8 cellular contexts compared by ENCODE assay signal in genomic region chr9:99221623-99222415, GRCh38. TPM values are rescaled to one million over a fixed set of nuclear protein-coding genes. Genes with fewer than 3 reads are reported as not detected.
DNase-seq lines count a peak whose midpoint lies in the region; ATAC-seq and TF ChIP-seq lines count a peak whose summit lies in the region.

ALG2 (minus strand) TSS chr9:99221942; CDS start chr9:99221894, 48 bp downstream.
SEC61B (plus strand) TSS chr9:99222282; CDS start chr9:99222364, 82 bp downstream.

- H3K4me3 Mint-ChIP-seq in activated CD4-positive, alpha-beta memory T cell treated with anti-CD3 and anti-CD28 coated beads, Interleukin-2, amount 10 ng/mL, durations not matched to agents 7 days and 5 days = peak within 1 kb of the TSS; percentile 98

- CTCF ChIA-PET in activated CD4-positive, alpha-beta memory T cell treated with anti-CD3 and anti-CD28 coated beads, Interleukin-2, amount 10 ng/mL, durations not matched to agents 7 days and 5 days (lab: Charles Lee) = interaction anchor here (0.9 to 6.2 kb wide), 10 partner anchors 10 to 787 kb away, joined by 3 to 51 read pairs (median 4); partner anchors contain the start of gene NR4A3

- H3K27me3 ChIP-seq in duodenal mucosa (ENCODE audit: control insufficient read depth in 1 of 2, insufficient read depth in 2 of 2, low read length in 2 of 2) = no peaks in the 10 kb centered on the region
- no peaks in the 10 kb centered on the region for H3K27me3 ChIP-seq in right lobe of liver

- peak within 1 kb of the TSS; percentile 95 to 99 for H3K9ac ChIP-seq in duodenal mucosa (ENCODE audit: low read depth in 1 of 2, low read length in 2 of 2)

- TF ChIP-seq POLR2A in right lobe of liver (IDR thresholded peaks at IDR 0.05) = peak; percentile 92

- H3K27ac ChIP-seq in duodenal mucosa (ENCODE audit: low read depth, low read length) (peak within 1 kb of the TSS; percentile 90), right lobe of liver (peak within 1 kb of the TSS; percentile 99)

- no peaks in the 10 kb centered on the region for H3K27me3 Mint-ChIP-seq in activated CD4-positive, alpha-beta memory T cell treated with anti-CD3 and anti-CD28 coated beads, Interleukin-2, amount 10 ng/mL, durations not matched to agents 7 days and 5 days

- no peaks in the 10 kb centered on the region for H3K9me3 Mint-ChIP-seq in activated CD4-positive, alpha-beta memory T cell treated with anti-CD3 and anti-CD28 coated beads, Interleukin-2, amount 10 ng/mL, durations not matched to agents 7 days and 5 days

- POLR2A ChIA-PET in activated CD4-positive, alpha-beta memory T cell treated with anti-CD3 and anti-CD28 coated beads, Interleukin-2, amount 10 ng/mL, durations not matched to agents 7 days and 5 days (lab: Charles Lee) = interaction anchor here (0.8 to 3.0 kb wide), 25 partner anchors 9 to 1131 kb away, joined by 3 to 47 read pairs (median 5); partner anchors contain the start of genes NR4A3, STX17 and TEX10

- H3K4me1 ChIP-seq in duodenal mucosa (ENCODE audit: control insufficient read depth in 1 of 2, insufficient read depth in 2 of 2, low read length in 2 of 2) (peaks cover 35 to 36% of the 10 kb centered on the region in 2 donors), right lobe of liver (peaks cover 0 to 36% (median 20%) of the 10 kb centered on the region in 4 donors)

- TF ChIP-seq CTCF in right lobe of liver (IDR thresholded peaks at IDR 0.05) = peak in 1 of 4 donors; percentile 5

- peaks cover 64% of the 10 kb centered on the region for H3K36me3 Mint-ChIP-seq in activated CD4-positive, alpha-beta memory T cell treated with anti-CD3 and anti-CD28 coated beads, Interleukin-2, amount 10 ng/mL, durations not matched to agents 7 days and 5 days (ENCODE audit: low read depth)

- H3K27ac Mint-ChIP-seq in activated CD4-positive, alpha-beta memory T cell treated with anti-CD3 and anti-CD28 coated beads, Interleukin-2, amount 10 ng/mL, durations not matched to agents 7 days and 5 days = peak within 1 kb of the TSS; percentile 97

- H3K4me1 Mint-ChIP-seq in activated CD4-positive, alpha-beta memory T cell treated with anti-CD3 and anti-CD28 coated beads, Interleukin-2, amount 10 ng/mL, durations not matched to agents 7 days and 5 days = peaks cover 66% of the 10 kb centered on the region

- DNase-seq in CD1c-positive myeloid dendritic cell (ENCODE audit: extremely low spot score) (peak; percentile 95), NCI-H82 treated with DMSO at 0.1 percent for 48 hours (lab: John Stamatoyannopoulos, UW; ENCODE audit: unreplicated experiment) (peak; percentile 89), right lobe of liver (peak; percentile 94 to 96 (median 95))
- peak; percentile 93 for DNase-seq in activated CD4-positive, alpha-beta memory T cell treated with anti-CD3 and anti-CD28 coated beads, Interleukin-2, amount 10 ng/mL, durations not matched to agents 7 days and 5 days
- DNase-seq in stimulated activated CD4-positive, alpha-beta T cell treated with anti-CD3 and anti-CD28 coated beads, Interleukin-4, amount 100 ng/mL, for 4 hours = peak; percentile 92 to 93

- WGBS in right lobe of liver (ENCODE audit: insufficient coverage, low coverage, low lambda C conversion rate, missing lambda C conversion rate) = 0% methylated on average over 6 of the region's 69 CpGs

- H3K9me3 ChIP-seq in duodenal mucosa (ENCODE audit: control insufficient read depth in 1 of 2, low read length in 2 of 2) (no peaks in the 10 kb centered on the region), right lobe of liver (no peaks in the 10 kb centered on the region)

- H3K36me3 ChIP-seq in duodenal mucosa (ENCODE audit: control insufficient read depth in 1 of 2, insufficient read depth in 2 of 2, low read length in 2 of 2) (peaks cover 17 to 31% of the 10 kb centered on the region in 2 donors), right lobe of liver (peaks cover 0 to 4% (median 0%) of the 10 kb centered on the region in 4 donors)

- ATAC-seq in GM19438 (IDR thresholded peaks at IDR 0.05; ENCODE audit: low read depth, unreplicated experiment) = peak; percentile 88
- peak; percentile 60 for ATAC-seq in HG03575 (IDR thresholded peaks at IDR 0.05; ENCODE audit: extremely low read depth, insufficient number of reproducible peaks, low FRiP score, unreplicated experiment)
- peak; percentile 96 to 98 (median 97) for ATAC-seq in right lobe of liver

- H3K4me3 ChIP-seq in duodenal mucosa (ENCODE audit: low read depth in 1 of 2, low read length in 2 of 2) = peak within 1 kb of the TSS; percentile 97 to 99
- peak within 1 kb of the TSS; percentile 81 to 98 (median 94) for H3K4me3 ChIP-seq in right lobe of liver

- intact Hi-C loops in right lobe of liver (cut with DNase I) = no loop called here

RNA-seq across cellular contexts. Expression of gene ALG2, which starts in this region (rescaled TPM):
- 10 to 100 TPM; 30.0 to 31.9 TPM for total RNA-seq in activated CD4-positive, alpha-beta memory T cell treated with anti-CD3 and anti-CD28 coated beads, Interleukin-2, amount 10 ng/mL, durations not matched to agents 7 days and 5 days
- total RNA-seq in right lobe of liver = 10 to 100 TPM; 26.2 to 32.6 (median 27.7) TPM

RNA-seq across cellular contexts. Expression of gene SEC61B, which starts in this region (rescaled TPM):
- 100 to 1,000 TPM; 148 to 165 TPM for total RNA-seq in activated CD4-positive, alpha-beta memory T cell treated with anti-CD3 and anti-CD28 coated beads, Interleukin-2, amount 10 ng/mL, durations not matched to agents 7 days and 5 days
- 100 to 1,000 TPM in 5 of 6 experiments, 10 to 100 TPM in 1; 85.1 to 158 (median 131) TPM for total RNA-seq in right lobe of liver

Comparison
In these comparisons a context has a peak if more than half of its experiments do, and no peak if none do; other contexts are left out.
1. Peak in every context shown above with its lines: DNase-seq, ATAC-seq, H3K4me3 ChIP-seq and H3K27ac ChIP-seq.